38 cellular contexts compared by ENCODE assay signal in the genomic region with DNA sequence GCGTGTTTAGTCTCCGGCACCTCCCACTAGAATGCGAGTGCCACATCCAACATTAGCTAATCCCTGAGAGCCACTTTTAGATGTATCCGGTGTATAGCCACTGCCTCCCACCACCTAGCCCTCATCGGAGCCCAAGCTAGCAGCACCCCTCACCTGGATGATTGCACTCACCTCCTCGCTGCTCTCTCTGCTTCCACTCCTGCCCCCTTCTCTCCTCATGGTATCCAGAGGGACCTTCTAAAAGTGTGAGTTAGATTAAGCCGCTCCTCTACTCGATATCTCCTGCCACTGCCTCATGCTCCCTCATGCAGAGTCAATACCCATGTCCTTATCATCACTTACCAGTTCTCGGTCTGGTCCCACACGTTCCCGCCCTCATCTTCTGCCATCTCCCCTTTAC.
"Had no signal": no experiment of that assay in that cellular context is flagged by ENCODE, and none has a peak within 500 bp of the region (broad histone marks: within the 10 kb centered on the region; RNA-seq: fewer than 3 reads in every experiment).

No MANE protein-coding gene starts in this region.

- H3K4me3 Mint-ChIP-seq: activated CD4-positive, alpha-beta memory T cell treated with anti-CD3 and anti-CD28 coated beads, Interleukin-2, amount 10 ng/mL, durations not matched to agents 7 days and 5 days; activated CD4-positive, alpha-beta T cell treated with anti-CD3 and anti-CD28 coated beads for 36 hours; activated CD4-positive, alpha-beta T cell treated with anti-CD3 and anti-CD28 coated beads, Interleukin-2, amount 10 ng/mL, durations not matched to agents 7 days and 5 days; activated CD8-positive, alpha-beta memory T cell treated with anti-CD3 and anti-CD28 coated beads, Interleukin-2, amount 10 ng/mL, durations not matched to agents 7 days and 5 days; activated CD8-positive, alpha-beta T cell treated with anti-CD3 and anti-CD28 coated beads, Interleukin-2, amount 10 ng/mL, durations not matched to agents 7 days and 5 days; activated naive CD4-positive, alpha-beta T cell treated with anti-CD3 and anti-CD28 coated beads, Interleukin-2, amount 10 ng/mL, durations not matched to agents 7 days and 5 days; activated naive CD4-positive, alpha-beta T cell treated with anti-CD3 and anti-CD28 coated beads, Interleukin-2, amount 50 U/mL, for 24 hours; activated naive CD8-positive, alpha-beta T cell; activated naive CD8-positive, alpha-beta T cell treated with anti-CD3 and anti-CD28 coated beads, Interleukin-2, amount 10 ng/mL, durations not matched to agents 7 days and 5 days; activated naive CD8-positive, alpha-beta T cell treated with anti-CD3 and anti-CD28 coated beads, Interleukin-2, amount 50 U/mL, for 24 hours; activated T-cell treated with anti-CD3 and anti-CD28 coated beads, Interleukin-2, amount 50 U/mL, for 24 hours; brain; central memory CD8-positive, alpha-beta T cell; T-helper 1 cell treated with Interleukin-12 subunit alpha and Interleukin-12 subunit beta and Interleukin-4 antibody, amounts not matched to agents 30 μg/mL and 1 μg/mL, for 36 hours; T-helper 2 cell treated with Interferon-gamma antibody and Interleukin-4, amounts not matched to agents 5 μg/mL and 100 μg/mL, for 36 hours; WTC11 had no signal

- DNase-seq: activated CD4-positive, alpha-beta memory T cell treated with anti-CD3 and anti-CD28 coated beads, Interleukin-2, amount 10 ng/mL, durations not matched to agents 7 days and 5 days; activated CD4-positive, alpha-beta T cell treated with anti-CD3 and anti-CD28 coated beads for 1 hour; activated CD4-positive, alpha-beta T cell treated with anti-CD3 and anti-CD28 coated beads for 36 hours; activated CD4-positive, alpha-beta T cell treated with anti-CD3 and anti-CD28 coated beads for 48 hours; activated CD4-positive, alpha-beta T cell treated with anti-CD3 and anti-CD28 coated beads, Interleukin-2, amount 10 ng/mL, durations not matched to agents 7 days and 5 days; activated CD4-positive, alpha-beta T cell treated with anti-CD3 and anti-CD28 coated beads, Interleukin-2, amount 50 U/mL, for 48 hours; activated CD4-positive, CD25-positive, alpha-beta regulatory T cell; activated CD8-positive, alpha-beta memory T cell treated with anti-CD3 and anti-CD28 coated beads for 24 hours; activated CD8-positive, alpha-beta memory T cell treated with anti-CD3 and anti-CD28 coated beads, Interleukin-2, amount 10 ng/mL, durations not matched to agents 7 days and 5 days; activated CD8-positive, alpha-beta memory T cell treated with anti-CD3 and anti-CD28 coated beads, Interleukin-2, amount 50 U/mL, for 48 hours; activated CD8-positive, alpha-beta T cell treated with anti-CD3 and anti-CD28 coated beads, Interleukin-2, amount 10 ng/mL, durations not matched to agents 7 days and 5 days; activated effector memory CD4-positive, alpha-beta T cell treated with Interleukin-2 at 50 U/mL for 16 hours; activated gamma-delta T cell; activated naive CD4-positive, alpha-beta T cell treated with anti-CD3 and anti-CD28 coated beads, Interleukin-2, amount 10 ng/mL, durations not matched to agents 7 days and 5 days; activated naive CD4-positive, alpha-beta T cell treated with Interleukin-2 at 50 U/mL for 16 hours; activated naive CD8-positive, alpha-beta T cell treated with anti-CD3 and anti-CD28 coated beads, Interleukin-2, amount 10 ng/mL, durations not matched to agents 7 days and 5 days; activated naive CD8-positive, alpha-beta T cell treated with anti-CD3 and anti-CD28 coated beads, Interleukin-2, amount 50 U/mL, for 24 hours; activated T-cell treated with anti-CD3 and anti-CD28 coated beads, Interleukin-2, amount 50 U/mL, for 24 hours; activated T-cell treated with anti-CD3 and anti-CD28 coated beads, Interleukin-2, amount 50 U/mL, for 48 hours; amygdala; anterior cingulate cortex; caudate nucleus; cerebellar nuclear complex; T-helper 1 cell; T-helper 2 cell; T-helper 9 cell; WERI-Rb-1 had no signal

- H3K27ac Mint-ChIP-seq: activated CD4-positive, alpha-beta memory T cell treated with anti-CD3 and anti-CD28 coated beads, Interleukin-2, amount 10 ng/mL, durations not matched to agents 7 days and 5 days; activated CD4-positive, alpha-beta T cell treated with anti-CD3 and anti-CD28 coated beads for 36 hours; activated CD4-positive, alpha-beta T cell treated with anti-CD3 and anti-CD28 coated beads, Interleukin-2, amount 10 ng/mL, durations not matched to agents 7 days and 5 days; activated CD8-positive, alpha-beta memory T cell treated with anti-CD3 and anti-CD28 coated beads, Interleukin-2, amount 10 ng/mL, durations not matched to agents 7 days and 5 days; activated CD8-positive, alpha-beta T cell treated with anti-CD3 and anti-CD28 coated beads, Interleukin-2, amount 10 ng/mL, durations not matched to agents 7 days and 5 days; activated naive CD4-positive, alpha-beta T cell treated with anti-CD3 and anti-CD28 coated beads, Interleukin-2, amount 10 ng/mL, durations not matched to agents 7 days and 5 days; activated naive CD4-positive, alpha-beta T cell treated with anti-CD3 and anti-CD28 coated beads, Interleukin-2, amount 50 U/mL, for 24 hours; activated naive CD8-positive, alpha-beta T cell; activated naive CD8-positive, alpha-beta T cell treated with anti-CD3 and anti-CD28 coated beads, Interleukin-2, amount 10 ng/mL, durations not matched to agents 7 days and 5 days; activated naive CD8-positive, alpha-beta T cell treated with anti-CD3 and anti-CD28 coated beads, Interleukin-2, amount 50 U/mL, for 24 hours; activated T-cell treated with anti-CD3 and anti-CD28 coated beads, Interleukin-2, amount 50 U/mL, for 24 hours; activated T-helper 2 cell treated with anti-CD3 and anti-CD28 coated beads, Interferon-gamma antibody, Interleukin-2, Interleukin-4, amounts not matched to agents 10 μg/mL and 5 μg/mL and 100 μg/mL, durations not matched to agents 14 hours and 24 hours and 36 hours; brain; T-helper 1 cell treated with Interleukin-12 subunit alpha and Interleukin-12 subunit beta and Interleukin-4 antibody, amounts not matched to agents 30 μg/mL and 1 μg/mL, for 36 hours; T-helper 2 cell treated with Interferon-gamma antibody and Interleukin-4, amounts not matched to agents 5 μg/mL and 100 μg/mL, for 36 hours; WTC11 had no signal

- H3K4me1 Mint-ChIP-seq: activated CD4-positive, alpha-beta memory T cell treated with anti-CD3 and anti-CD28 coated beads, Interleukin-2, amount 10 ng/mL, durations not matched to agents 7 days and 5 days; activated CD4-positive, alpha-beta T cell treated with anti-CD3 and anti-CD28 coated beads for 36 hours; activated CD4-positive, alpha-beta T cell treated with anti-CD3 and anti-CD28 coated beads, Interleukin-2, amount 10 ng/mL, durations not matched to agents 7 days and 5 days; activated CD8-positive, alpha-beta memory T cell treated with anti-CD3 and anti-CD28 coated beads, Interleukin-2, amount 10 ng/mL, durations not matched to agents 7 days and 5 days; activated naive CD4-positive, alpha-beta T cell treated with anti-CD3 and anti-CD28 coated beads, Interleukin-2, amount 10 ng/mL, durations not matched to agents 7 days and 5 days; activated naive CD4-positive, alpha-beta T cell treated with anti-CD3 and anti-CD28 coated beads, Interleukin-2, amount 50 U/mL, for 24 hours; activated naive CD8-positive, alpha-beta T cell treated with anti-CD3 and anti-CD28 coated beads, Interleukin-2, amount 10 ng/mL, durations not matched to agents 7 days and 5 days; activated naive CD8-positive, alpha-beta T cell treated with anti-CD3 and anti-CD28 coated beads, Interleukin-2, amount 50 U/mL, for 24 hours; brain; central memory CD8-positive, alpha-beta T cell; WTC11 had no signal

- H3K4me3 ChIP-seq: ascending aorta, cardiac muscle cell had no signal

- H3K9me3 ChIP-seq: ascending aorta had no signal

- H3K27me3 ChIP-seq: ascending aorta had no signal

- H3K36me3 Mint-ChIP-seq: activated CD8-positive, alpha-beta memory T cell treated with anti-CD3 and anti-CD28 coated beads, Interleukin-2, amount 10 ng/mL, durations not matched to agents 7 days and 5 days; activated naive CD4-positive, alpha-beta T cell treated with anti-CD3 and anti-CD28 coated beads, Interleukin-2, amount 10 ng/mL, durations not matched to agents 7 days and 5 days; activated naive CD4-positive, alpha-beta T cell treated with anti-CD3 and anti-CD28 coated beads, Interleukin-2, amount 50 U/mL, for 24 hours; activated naive CD8-positive, alpha-beta T cell; activated naive CD8-positive, alpha-beta T cell treated with anti-CD3 and anti-CD28 coated beads, Interleukin-2, amount 10 ng/mL, durations not matched to agents 7 days and 5 days; brain; WTC11 had no signal

- H3K36me3 ChIP-seq: ascending aorta, cardiac muscle cell, WERI-Rb-1 had no signal

- H3K27ac ChIP-seq: ascending aorta, cardiac muscle cell, WERI-Rb-1 had no signal

- ATAC-seq: activated CD4-positive, alpha-beta T cell treated with anti-CD3 and anti-CD28 coated beads for 36 hours; activated CD4-positive, CD25-positive, alpha-beta regulatory T cell treated with anti-CD3 and anti-CD28 coated beads, Interleukin-2, amount 50 U/mL, for 24 hours; activated CD8-positive, alpha-beta memory T cell treated with anti-CD3 and anti-CD28 coated beads, Interleukin-2, amount 10 ng/mL, durations not matched to agents 7 days and 5 days; activated CD8-positive, alpha-beta T cell treated with anti-CD3 and anti-CD28 coated beads, Interleukin-2, amount 10 ng/mL, durations not matched to agents 7 days and 5 days; activated naive CD8-positive, alpha-beta T cell treated with anti-CD3 and anti-CD28 coated beads, Interleukin-2, amount 50 U/mL, for 24 hours; WTC11 had no signal

- H3K9me3 Mint-ChIP-seq: activated CD4-positive, alpha-beta memory T cell treated with anti-CD3 and anti-CD28 coated beads, Interleukin-2, amount 10 ng/mL, durations not matched to agents 7 days and 5 days; activated CD4-positive, alpha-beta T cell treated with anti-CD3 and anti-CD28 coated beads, Interleukin-2, amount 10 ng/mL, durations not matched to agents 7 days and 5 days; activated naive CD4-positive, alpha-beta T cell treated with anti-CD3 and anti-CD28 coated beads, Interleukin-2, amount 10 ng/mL, durations not matched to agents 7 days and 5 days; activated naive CD4-positive, alpha-beta T cell treated with anti-CD3 and anti-CD28 coated beads, Interleukin-2, amount 50 U/mL, for 24 hours; activated naive CD8-positive, alpha-beta T cell treated with anti-CD3 and anti-CD28 coated beads, Interleukin-2, amount 10 ng/mL, durations not matched to agents 7 days and 5 days; activated naive CD8-positive, alpha-beta T cell treated with anti-CD3 and anti-CD28 coated beads, Interleukin-2, amount 50 U/mL, for 24 hours; activated T-cell treated with anti-CD3 and anti-CD28 coated beads, Interleukin-2, amount 50 U/mL, for 24 hours; activated T-helper 2 cell treated with anti-CD3 and anti-CD28 coated beads, Interferon-gamma antibody, Interleukin-2, Interleukin-4, amounts not matched to agents 10 μg/mL and 5 μg/mL and 100 μg/mL, durations not matched to agents 14 hours and 24 hours and 36 hours; brain; central memory CD8-positive, alpha-beta T cell; T-helper 1 cell treated with Interleukin-12 subunit alpha and Interleukin-12 subunit beta and Interleukin-4 antibody, amounts not matched to agents 30 μg/mL and 1 μg/mL, for 36 hours; T-helper 2 cell treated with Interferon-gamma antibody and Interleukin-4, amounts not matched to agents 5 μg/mL and 100 μg/mL, for 36 hours; WTC11 had no signal

- H3K4me1 ChIP-seq: ascending aorta had no signal

- H3K27me3 Mint-ChIP-seq: activated CD8-positive, alpha-beta memory T cell treated with anti-CD3 and anti-CD28 coated beads, Interleukin-2, amount 10 ng/mL, durations not matched to agents 7 days and 5 days; activated naive CD4-positive, alpha-beta T cell treated with anti-CD3 and anti-CD28 coated beads, Interleukin-2, amount 10 ng/mL, durations not matched to agents 7 days and 5 days; activated naive CD4-positive, alpha-beta T cell treated with anti-CD3 and anti-CD28 coated beads, Interleukin-2, amount 50 U/mL, for 24 hours; activated naive CD8-positive, alpha-beta T cell; activated naive CD8-positive, alpha-beta T cell treated with anti-CD3 and anti-CD28 coated beads, Interleukin-2, amount 10 ng/mL, durations not matched to agents 7 days and 5 days; activated T-cell treated with anti-CD3 and anti-CD28 coated beads, Interleukin-2, amount 50 U/mL, for 24 hours; central memory CD8-positive, alpha-beta T cell had no signal
